Comparison of ENCODE assay signal across 2 cellular contexts in genomic region chr15:21261965-21262850, GRCh38.
TF ChIP-seq lines count a peak whose summit lies in the region.

No MANE protein-coding gene starts in this region.

TF ChIP-seq in SK-N-SH, 30 proteins besides CTCF, POLR2A, EP300 and RAD21:
- TF ChIP-seq USF2 (IDR thresholded peaks at IDR 0.05; ENCODE audit: borderline replicate concordance, low read depth, low read length) (no peak), PBX3 (IDR thresholded peaks at IDR 0.05) (no peak), MEF2A (IDR thresholded peaks at IDR 0.05; ENCODE audit: borderline replicate concordance, low read depth) (no peak), ZBTB33 (IDR thresholded peaks at IDR 0.05; ENCODE audit: borderline replicate concordance, low read depth) (no peak), YY1 (IDR thresholded peaks at IDR 0.05; ENCODE audit: low read depth) (no peak)

TF ChIP-seq in SK-N-SH treated with all-trans-retinoic acid at 6 μM for 48 hours, 23 proteins besides CTCF, POLR2A, EP300 and RAD21 (continued from another document):
- no peak for TF ChIP-seq CREB5 (CRISPR knock-in tag; IDR thresholded peaks at IDR 0.05; ENCODE audit: low read depth)
- no peak for TF ChIP-seq GLIS3 (CRISPR knock-in tag; IDR thresholded peaks at IDR 0.05)
- TF ChIP-seq SNAI2 (CRISPR knock-in tag; IDR thresholded peaks at IDR 0.05), result no peak
- no peak for TF ChIP-seq CSRNP3 (CRISPR knock-in tag; IDR thresholded peaks at IDR 0.05)
- no peak for TF ChIP-seq ZC3H10 (CRISPR knock-in tag; IDR thresholded peaks at IDR 0.05)
